ENCODE assay signal across 10 cellular contexts in the genomic region with DNA sequence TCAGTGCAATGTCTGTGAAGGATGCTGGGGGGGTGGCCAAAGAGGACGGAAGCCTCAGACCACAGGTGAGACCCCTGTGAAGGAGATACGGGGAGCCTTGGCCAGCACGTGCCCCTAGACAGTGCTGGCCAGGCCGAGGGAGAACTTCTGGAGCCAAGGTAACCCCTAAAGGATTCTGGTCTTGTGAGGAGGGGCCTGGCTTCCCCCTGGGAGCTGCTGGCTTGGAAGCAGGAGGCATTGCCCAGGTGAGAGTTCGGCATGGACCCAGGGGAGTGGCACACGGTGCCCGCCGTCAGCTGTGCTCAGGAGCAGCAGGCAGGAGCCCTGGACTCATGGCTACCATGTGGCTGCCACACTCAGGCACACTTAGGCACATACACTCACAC. TPM values are rescaled to one million over a fixed set of nuclear protein-coding genes. Genes with fewer than 3 reads are reported as not detected.
DNase-seq lines count a peak whose midpoint lies in the region; ATAC-seq and TF ChIP-seq lines count a peak whose summit lies in the region.
"Had no signal": no experiment of that assay in that cellular context is flagged by ENCODE, and none has a peak within 500 bp of the region (broad histone marks: within the 10 kb centered on the region; RNA-seq: fewer than 3 reads in every experiment).

No MANE protein-coding gene starts in this region.

- peak overlapping the region; percentile 5 to 93 (median 61) for H3K27ac Mint-ChIP-seq in naive thymus-derived CD8-positive, alpha-beta T cell

- H3K27ac ChIP-seq in left ventricle myocardium inferior (replicated peaks) (peak overlapping the region; percentile 92), ascending aorta (peak overlapping the region; percentile 98 to 99), vagina (peak overlapping the region; percentile 98)
- H3K27ac ChIP-seq: HL-60 had no signal

- TF ChIP-seq CTCF in left ventricle myocardium inferior (IDR thresholded peaks at IDR 0.05; ENCODE audit: borderline replicate concordance) (no peak), ascending aorta (IDR thresholded peaks at IDR 0.05) (no peak), vagina (IDR thresholded peaks at IDR 0.05) (no peak)

- peaks cover 1% of the 10 kb centered on the region for H3K9me3 ChIP-seq in left ventricle myocardium inferior (replicated peaks)
- H3K9me3 ChIP-seq in ascending aorta: no peaks in the 10 kb centered on the region
- no peaks in the 10 kb centered on the region for H3K9me3 ChIP-seq in vagina

- H3K36me3 ChIP-seq in left ventricle myocardium inferior (no peaks in the 10 kb centered on the region), ascending aorta (peaks cover 0 to 4% of the 10 kb centered on the region in 2 donors), vagina (no peaks in the 10 kb centered on the region)

- peaks cover 15% of the 10 kb centered on the region for H3K27me3 ChIP-seq in left ventricle myocardium inferior (ENCODE audit: low read depth)
- H3K27me3 ChIP-seq in ascending aorta: no peaks in the 10 kb centered on the region
- H3K27me3 ChIP-seq in vagina: no peaks in the 10 kb centered on the region

- POLR2A ChIA-PET in naive thymus-derived CD8-positive, alpha-beta T cell (lab: Charles Lee): no interaction called here

- H3K27me3 Mint-ChIP-seq in naive thymus-derived CD8-positive, alpha-beta T cell: peaks cover 0 to 17% (median 8%) of the 10 kb centered on the region in 5 donors

- H3K36me3 Mint-ChIP-seq in naive thymus-derived CD8-positive, alpha-beta T cell: no peaks in the 10 kb centered on the region

- H3K4me1 ChIP-seq in left ventricle myocardium inferior (peaks cover 62% of the 10 kb centered on the region), ascending aorta (peaks cover 19 to 26% of the 10 kb centered on the region in 2 donors), vagina (peaks cover 54% of the 10 kb centered on the region)

- peak overlapping the region; percentile 47 to 84 (median 64) for H3K4me3 Mint-ChIP-seq in naive thymus-derived CD8-positive, alpha-beta T cell

- H3K9me3 Mint-ChIP-seq in naive thymus-derived CD8-positive, alpha-beta T cell: peaks cover 0 to 5% (median 0%) of the 10 kb centered on the region in 9 donors

- TF ChIP-seq POLR2A in vagina (IDR thresholded peaks at IDR 0.05): no peak

- DNase-seq in left ventricle myocardium inferior (no peak), Right ventricle myocardium inferior (ENCODE audit: missing footprints) (no peak), ascending aorta (ENCODE audit: low spot score in 2 of 2) (no peak), vagina (ENCODE audit: extremely low spot score in 2 of 2) (peak in 1 of 2 donors; percentile 87), foreskin melanocyte (no peak), glomerular visceral epithelial cell (ENCODE audit: extremely low spot score) (no peak)
- DNase-seq in naive thymus-derived CD8-positive, alpha-beta T cell: peak in 1 of 10 donors; percentile 14
- DNase-seq: NCI-H187 had no signal

- intact Hi-C loops in left ventricle myocardium inferior (cut with micrococcal nuclease): no loop called here
- intact Hi-C loops in Right ventricle myocardium inferior (cut with DNase I): loop anchor here (2.0 to 10.0 kb wide), 2 partner anchors 52 to 122 kb away; no protein-coding TSS in a partner anchor
- intact Hi-C loops in ascending aorta (cut with DNase I): no loop called here
- intact Hi-C loops in vagina (cut with DNase I): loop anchor here (5.0 kb wide), 1 partner anchor 39 kb away; no protein-coding TSS in a partner anchor

- H3K4me1 Mint-ChIP-seq in naive thymus-derived CD8-positive, alpha-beta T cell: peaks cover 6 to 18% (median 13%) of the 10 kb centered on the region in 4 donors

- ATAC-seq in Right ventricle myocardium inferior (no peak), HG03342 (IDR thresholded peaks at IDR 0.05; ENCODE audit: unreplicated experiment) (no peak)
- ATAC-seq in naive thymus-derived CD8-positive, alpha-beta T cell: no peak

- H3K4me3 ChIP-seq in left ventricle myocardium inferior (no peak overlapping the region), ascending aorta (no peak overlapping the region), vagina (peak overlapping the region; percentile 72 to 80)

RNA-seq across cellular contexts. Expression of gene COL6A2, which starts 1.3 kb away (rescaled TPM):
- total RNA-seq in left ventricle myocardium inferior: 157 TPM
- 254 TPM for total RNA-seq in Right ventricle myocardium inferior
- total RNA-seq in ascending aorta: 1,704 TPM
- total RNA-seq in naive thymus-derived CD8-positive, alpha-beta T cell: 10 to 100 TPM; 91.5 to 98.8 TPM
- 10 to 100 TPM in 1 of 3 donors, 1 to 10 TPM in 2; 3.8 to 13.4 (median 8.8) TPM for polyA plus RNA-seq in naive thymus-derived CD8-positive, alpha-beta T cell
- 535 TPM for total RNA-seq in vagina

RNA-seq across cellular contexts. Expression of gene FTCD, which starts 58.8 kb away (rescaled TPM):
- total RNA-seq in left ventricle myocardium inferior: 2.2 TPM
- total RNA-seq in Right ventricle myocardium inferior: 1.2 TPM
- 0.85 TPM for total RNA-seq in ascending aorta
- total RNA-seq in naive thymus-derived CD8-positive, alpha-beta T cell: 1 to 10 TPM; 2.1 to 2.2 TPM
- not detected for polyA plus RNA-seq in naive thymus-derived CD8-positive, alpha-beta T cell
- not detected for total RNA-seq in vagina

Comparison
In these comparisons a context has a peak if more than half of its experiments do, and no peak if none do; other contexts are left out.
1. intact Hi-C loops: an anchor here in Right ventricle myocardium inferior (2.0 to 10.0 kb wide) and vagina (5.0 kb wide); none called in left ventricle myocardium inferior and ascending aorta.
2. H3K4me3 ChIP-seq: peak in vagina (2 of 2); none in left ventricle myocardium inferior (single experiment) and ascending aorta (0 of 2).
3. Peak in every context shown above with its lines, with median percentiles within 50 percentile points of each other: H3K27ac ChIP-seq.